26 cellular contexts compared by ENCODE assay signal in genomic region chr15:98384328-98385029, GRCh38.
"Had no signal": no experiment of that assay in that cellular context is flagged by ENCODE, and none has a peak within 500 bp of the region (broad histone marks: within the 10 kb centered on the region; RNA-seq: fewer than 3 reads in every experiment).

No MANE protein-coding gene starts in this region.

- ATAC-seq: left cardiac atrium; left lung; mucosa of descending colon; natural killer cell treated with Interleukin-12 subunit alpha and Interleukin-12 subunit beta and Interleukin-15 and Interleukin-18, amount 100 ng/mL, for 72 hours; right cardiac atrium; stimulated activated naive B cell treated with anti-CD40 and anti-IgM and Interleukin-4, amounts not matched to agents 10 μg/mL and 1 μg/mL and 100 μg/mL, for 72 hours; upper lobe of right lung had no signal

- H3K4me3 ChIP-seq: dorsolateral prefrontal cortex, hepatocyte, left lung, mucosa of descending colon, neural progenitor cell, psoas muscle, skin epidermis, thoracic aorta, tibial nerve, upper lobe of right lung, uterus had no signal

- FAIRE-seq: colon, frontal cortex had no signal

- H3K36me3 Mint-ChIP-seq: mesothelial cell of epicardium; naive B cell; natural killer cell treated with Interleukin-12 subunit alpha and Interleukin-12 subunit beta and Interleukin-15 and Interleukin-18, amount 100 ng/mL, for 72 hours; neural progenitor cell; stimulated activated naive B cell treated with anti-CD40 and anti-IgM and Interleukin-4, amounts not matched to agents 10 μg/mL and 1 μg/mL and 100 μg/mL, for 72 hours had no signal

- H3K27ac Mint-ChIP-seq: mesothelial cell of epicardium; natural killer cell treated with Interleukin-12 subunit alpha and Interleukin-12 subunit beta and Interleukin-15 and Interleukin-18, amount 100 ng/mL, for 72 hours; neural progenitor cell; stimulated activated naive B cell treated with anti-CD40 and anti-IgM and Interleukin-4, amounts not matched to agents 10 μg/mL and 1 μg/mL and 100 μg/mL, for 72 hours; stimulated activated naive CD8-positive, alpha-beta T cell treated with anti-CD3 and anti-CD28 coated beads, Interleukin-15, Interleukin-2, amounts not matched to agents 100 ng/mL and 50 ng/mL, for 24 hours had no signal

- H3K9ac ChIP-seq: neural progenitor cell had no signal

- H3K9me3 ChIP-seq: left lung, mucosa of descending colon, thoracic aorta, uterus had no signal

- H3K4me3 Mint-ChIP-seq: mesothelial cell of epicardium; naive B cell; natural killer cell treated with Interleukin-12 subunit alpha and Interleukin-12 subunit beta and Interleukin-15 and Interleukin-18, amount 100 ng/mL, for 72 hours; neural progenitor cell; stimulated activated naive B cell treated with anti-CD40 and anti-IgM and Interleukin-4, amounts not matched to agents 10 μg/mL and 1 μg/mL and 100 μg/mL, for 72 hours; stimulated activated naive CD8-positive, alpha-beta T cell treated with anti-CD3 and anti-CD28 coated beads, Interleukin-15, Interleukin-2, amounts not matched to agents 100 ng/mL and 50 ng/mL, for 24 hours had no signal

- H3K36me3 ChIP-seq: left lung, neural progenitor cell, thoracic aorta, tibial nerve, upper lobe of right lung, uterus had no signal

- H3K79me2 ChIP-seq: hepatocyte had no signal

- H2AFZ ChIP-seq: hepatocyte, neural progenitor cell had no signal

- H3K4me2 ChIP-seq: hepatocyte, neural progenitor cell had no signal

- H3K27me3 ChIP-seq: hepatocyte, neural progenitor cell, tibial nerve, uterus had no signal

- H3K27ac ChIP-seq: dorsolateral prefrontal cortex, hepatocyte, left lung, neural progenitor cell, psoas muscle, skin epidermis, thoracic aorta, tibial nerve, upper lobe of right lung, uterus had no signal

- DNase-seq: dorsolateral prefrontal cortex; effector CD4-positive, alpha-beta T cell; head of caudate nucleus; left cardiac atrium; left lung; mesenchymal stem cell; mucosa of descending colon; naive B cell; posterior cingulate gyrus; right cardiac atrium; stimulated activated CD4-positive, alpha-beta T cell treated with anti-CD3 and anti-CD28 coated beads, Interleukin-15, amount 100 ng/mL, for 24 hours; stimulated activated CD4-positive, alpha-beta T cell treated with anti-CD3 and anti-CD28 coated beads, Interleukin-2, amount 100 ng/mL, for 48 hours; stimulated activated naive B cell treated with anti-CD40 and anti-IgM and Interleukin-4, amounts not matched to agents 10 μg/mL and 1 μg/mL and 100 μg/mL, for 72 hours; upper lobe of right lung; uterus had no signal

- H3K4me1 ChIP-seq: left lung, psoas muscle, upper lobe of right lung, uterus had no signal

- H3K4me1 Mint-ChIP-seq: mesothelial cell of epicardium; naive B cell; stimulated activated naive B cell treated with anti-CD40 and anti-IgM and Interleukin-4, amounts not matched to agents 10 μg/mL and 1 μg/mL and 100 μg/mL, for 72 hours had no signal
